Comparison of ENCODE assay signal across 24 cellular contexts in genomic region chr3:184642623-184643308, GRCh38.
DNase-seq lines count a peak whose midpoint lies in the region; ATAC-seq and TF ChIP-seq lines count a peak whose summit lies in the region.
"Had no signal": no experiment of that assay in that cellular context is flagged by ENCODE, and none has a peak within 500 bp of the region (broad histone marks: within the 10 kb centered on the region; RNA-seq: fewer than 3 reads in every experiment).

No MANE protein-coding gene starts in this region.

- H3K27ac Mint-ChIP-seq in CD4-positive, alpha-beta memory T cell, result no peak overlapping the region
- H3K27ac Mint-ChIP-seq: activated B cell treated with CpG ODN at 0.5 μM for 24 hours had no signal

- H3K36me3 Mint-ChIP-seq in CD4-positive, alpha-beta memory T cell, result no peaks in the 10 kb centered on the region

- POLR2A ChIA-PET in CD4-positive, alpha-beta memory T cell (lab: Charles Lee; ENCODE audit: partially characterized antibody), result no interaction called here

- no peak for ATAC-seq in aorta (ENCODE audit: low FRiP score)
- ATAC-seq: gastrocnemius medialis, sciatic nerve had no signal

- H3K36me3 ChIP-seq in osteoblast (ENCODE audit: insufficient read depth, low read length) (no peaks in the 10 kb centered on the region), aorta (ENCODE audit: control insufficient read depth in 1 of 2, insufficient read depth in 2 of 2, low read length in 1 of 2) (no peaks in the 10 kb centered on the region)
- H3K36me3 ChIP-seq in CD4-positive, alpha-beta memory T cell (ENCODE audit: insufficient read depth, low read length), result no peaks in the 10 kb centered on the region
- H3K36me3 ChIP-seq: gastrocnemius medialis, upper lobe of left lung had no signal

- H3K4me3 ChIP-seq in fibroblast of villous mesenchyme (ENCODE audit: low read depth, low read length) (no peak overlapping the region), osteoblast (ENCODE audit: insufficient read depth, low read length) (no peak overlapping the region), aorta (ENCODE audit: low read length in 2 of 2) (no peak overlapping the region)
- H3K4me3 ChIP-seq in CD4-positive, alpha-beta memory T cell (ENCODE audit: low read length in 2 of 2), result no peak overlapping the region
- H3K4me3 ChIP-seq: gastrocnemius medialis, lung, upper lobe of left lung had no signal

- H3K4me1 ChIP-seq in osteoblast (ENCODE audit: insufficient read depth, low read length) (no peaks in the 10 kb centered on the region), aorta (ENCODE audit: control insufficient read depth in 1 of 2, insufficient read depth in 2 of 2, low read length in 2 of 2) (no peaks in the 10 kb centered on the region)
- no peaks in the 10 kb centered on the region for H3K4me1 ChIP-seq in CD4-positive, alpha-beta memory T cell (ENCODE audit: insufficient read depth, low read length)
- H3K4me1 ChIP-seq: gastrocnemius medialis, parathyroid adenoma had no signal

- H3K9me3 ChIP-seq in osteoblast (ENCODE audit: low read depth, low read length) (no peaks in the 10 kb centered on the region), aorta (ENCODE audit: control insufficient read depth, low read length) (no peaks in the 10 kb centered on the region)
- H3K9me3 ChIP-seq in CD4-positive, alpha-beta memory T cell (ENCODE audit: control insufficient read depth in 1 of 2, low read length in 2 of 2), result no peaks in the 10 kb centered on the region
- H3K9me3 ChIP-seq: gastrocnemius medialis, upper lobe of left lung had no signal

- H3K4me2 ChIP-seq in osteoblast (ENCODE audit: insufficient read depth, low read length), result no peak overlapping the region

- no peaks in the 10 kb centered on the region for H4K20me1 ChIP-seq in osteoblast (ENCODE audit: insufficient read depth, low read length)

- no peak overlapping the region for H2AFZ ChIP-seq in osteoblast (ENCODE audit: low read length)
- H2AFZ ChIP-seq: parathyroid adenoma had no signal

- H3K4me3 Mint-ChIP-seq in CD4-positive, alpha-beta memory T cell, result no peak overlapping the region
- H3K4me3 Mint-ChIP-seq: activated B cell treated with CpG ODN at 0.5 μM for 24 hours had no signal

- H3K27me3 ChIP-seq in osteoblast (ENCODE audit: insufficient read depth, low read length), result peaks cover 7% of the 10 kb centered on the region
- no peaks in the 10 kb centered on the region for H3K27me3 ChIP-seq in CD4-positive, alpha-beta memory T cell (ENCODE audit: insufficient read depth, low read length)
- H3K27me3 ChIP-seq in aorta (ENCODE audit: control insufficient read depth in 1 of 2, insufficient read depth in 2 of 2, low read length in 1 of 2), result no peaks in the 10 kb centered on the region
- H3K27me3 ChIP-seq: gastrocnemius medialis, upper lobe of left lung had no signal

- 90 to 91% methylated on average over 7 to 9 of the region's 9 CpGs for WGBS in aorta, 2 donors

- H3K27me3 Mint-ChIP-seq in CD4-positive, alpha-beta memory T cell, result peaks cover 0 to 2% of the 10 kb centered on the region in 2 donors

- no peak for TF ChIP-seq CTCF in fibroblast of villous mesenchyme (IDR thresholded peaks at IDR 0.05; ENCODE audit: insufficient read depth, low read depth, low read length)
- no peak for TF ChIP-seq CTCF in osteoblast (IDR thresholded peaks at IDR 0.05; ENCODE audit: extremely low read depth, low read depth, low read length)

- CTCF ChIA-PET in CD4-positive, alpha-beta memory T cell (lab: Charles Lee; ENCODE audit: partially characterized antibody), result no interaction called here

- intact Hi-C loops in CD4-positive, alpha-beta memory T cell (cut with micrococcal nuclease), result no loop called here
- intact Hi-C loops in aorta (cut with DNase I), result no loop called here

- no peaks in the 10 kb centered on the region for H3K9me3 Mint-ChIP-seq in CD4-positive, alpha-beta memory T cell
- H3K9me3 Mint-ChIP-seq: activated B cell treated with CpG ODN at 0.5 μM for 24 hours had no signal

- no peak overlapping the region for H3K27ac ChIP-seq in osteoblast (ENCODE audit: low read depth, low read length)
- H3K27ac ChIP-seq in CD4-positive, alpha-beta memory T cell (ENCODE audit: low read depth, low read length), result no peak overlapping the region
- H3K27ac ChIP-seq in aorta (ENCODE audit: low read depth in 1 of 2, low read length in 2 of 2), result no peak overlapping the region
- H3K27ac ChIP-seq: gastrocnemius medialis, parathyroid adenoma, upper lobe of left lung had no signal

- no peaks in the 10 kb centered on the region for H3K79me2 ChIP-seq in osteoblast (ENCODE audit: insufficient read depth, low read length)
- H3K79me2 ChIP-seq: parathyroid adenoma had no signal

- DNase-seq in NCI-H146 (lab: John Stamatoyannopoulos, UW) (peak; percentile 21), NCI-H146 treated with DMSO at 0.1 percent for 48 hours (lab: John Stamatoyannopoulos, UW; ENCODE audit: unreplicated experiment) (no peak), NCI-H510A (lab: John Stamatoyannopoulos, UW) (peak; percentile 43), fibroblast of villous mesenchyme (ENCODE audit: low read depth) (peak; percentile 45), osteoblast (ENCODE audit: insufficient read length, low spot score, missing footprints) (peak; percentile 57), NCI-H526 (lab: John Stamatoyannopoulos, UW) (no peak), aorta (no peak)
- DNase-seq in CD4-positive, alpha-beta memory T cell, result no peak
- DNase-seq: 8988T; activated B cell treated with CpG ODN at 0.5 μM for 24 hours; activated CD4-positive, alpha-beta T cell treated with anti-CD3 and anti-CD28 coated beads, Interleukin-2, amount 50 U/mL, for 48 hours; activated effector memory CD4-positive, alpha-beta T cell treated with anti-CD3 and anti-CD28 coated beads, Interleukin-2, amount 50 U/mL, for 16 hours; AML-193; effector CD4-positive, alpha-beta T cell; gastrocnemius medialis; HCEC 1CT; hypothalamus; Karpas-422; NCI-H2081; SW 1271; upper lobe of left lung had no signal

- H3K4me1 Mint-ChIP-seq in CD4-positive, alpha-beta memory T cell, result peaks cover 0 to 2% (median 0%) of the 10 kb centered on the region in 4 donors
- H3K4me1 Mint-ChIP-seq: activated B cell treated with CpG ODN at 0.5 μM for 24 hours had no signal

Comparison
In these comparisons a context has a peak if more than half of its experiments do, and no peak if none do; other contexts are left out.
1. DNase-seq: peak in NCI-H146 (single experiment), NCI-H510A (single experiment), fibroblast of villous mesenchyme (single experiment) and osteoblast (single experiment); none in NCI-H146 treated with DMSO at 0.1 percent for 48 hours (single experiment), NCI-H526 (0 of 2), CD4-positive, alpha-beta memory T cell (0 of 5) and aorta (0 of 2).